Comparison of ENCODE assay signal across 1 cellular context in the genomic region with DNA sequence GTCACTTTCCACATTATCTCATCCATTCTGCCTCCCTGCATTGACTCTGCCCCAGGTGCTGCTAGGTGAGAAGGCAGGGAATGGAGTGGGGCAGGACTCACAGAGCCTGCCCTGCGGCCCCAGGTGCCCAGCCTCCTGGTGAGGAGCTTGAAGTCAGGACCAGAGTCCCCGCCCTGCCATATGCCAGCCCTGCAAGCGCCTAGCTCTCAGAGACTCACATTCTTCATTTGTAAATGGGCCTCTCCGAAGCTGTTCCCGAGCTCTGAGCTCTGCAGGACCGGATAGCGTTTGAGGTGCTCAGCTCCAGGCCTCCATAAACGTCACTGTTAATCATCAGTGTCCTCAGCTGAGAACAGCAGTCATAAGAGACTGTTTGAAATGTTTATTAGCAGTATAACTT.
TF ChIP-seq lines count a peak whose summit lies in the region.

No MANE protein-coding gene starts in this region.

TF ChIP-seq in WTC11, 78 proteins besides CTCF, POLR2A, EP300 and RAD21:
- TF ChIP-seq, protein P1, sequence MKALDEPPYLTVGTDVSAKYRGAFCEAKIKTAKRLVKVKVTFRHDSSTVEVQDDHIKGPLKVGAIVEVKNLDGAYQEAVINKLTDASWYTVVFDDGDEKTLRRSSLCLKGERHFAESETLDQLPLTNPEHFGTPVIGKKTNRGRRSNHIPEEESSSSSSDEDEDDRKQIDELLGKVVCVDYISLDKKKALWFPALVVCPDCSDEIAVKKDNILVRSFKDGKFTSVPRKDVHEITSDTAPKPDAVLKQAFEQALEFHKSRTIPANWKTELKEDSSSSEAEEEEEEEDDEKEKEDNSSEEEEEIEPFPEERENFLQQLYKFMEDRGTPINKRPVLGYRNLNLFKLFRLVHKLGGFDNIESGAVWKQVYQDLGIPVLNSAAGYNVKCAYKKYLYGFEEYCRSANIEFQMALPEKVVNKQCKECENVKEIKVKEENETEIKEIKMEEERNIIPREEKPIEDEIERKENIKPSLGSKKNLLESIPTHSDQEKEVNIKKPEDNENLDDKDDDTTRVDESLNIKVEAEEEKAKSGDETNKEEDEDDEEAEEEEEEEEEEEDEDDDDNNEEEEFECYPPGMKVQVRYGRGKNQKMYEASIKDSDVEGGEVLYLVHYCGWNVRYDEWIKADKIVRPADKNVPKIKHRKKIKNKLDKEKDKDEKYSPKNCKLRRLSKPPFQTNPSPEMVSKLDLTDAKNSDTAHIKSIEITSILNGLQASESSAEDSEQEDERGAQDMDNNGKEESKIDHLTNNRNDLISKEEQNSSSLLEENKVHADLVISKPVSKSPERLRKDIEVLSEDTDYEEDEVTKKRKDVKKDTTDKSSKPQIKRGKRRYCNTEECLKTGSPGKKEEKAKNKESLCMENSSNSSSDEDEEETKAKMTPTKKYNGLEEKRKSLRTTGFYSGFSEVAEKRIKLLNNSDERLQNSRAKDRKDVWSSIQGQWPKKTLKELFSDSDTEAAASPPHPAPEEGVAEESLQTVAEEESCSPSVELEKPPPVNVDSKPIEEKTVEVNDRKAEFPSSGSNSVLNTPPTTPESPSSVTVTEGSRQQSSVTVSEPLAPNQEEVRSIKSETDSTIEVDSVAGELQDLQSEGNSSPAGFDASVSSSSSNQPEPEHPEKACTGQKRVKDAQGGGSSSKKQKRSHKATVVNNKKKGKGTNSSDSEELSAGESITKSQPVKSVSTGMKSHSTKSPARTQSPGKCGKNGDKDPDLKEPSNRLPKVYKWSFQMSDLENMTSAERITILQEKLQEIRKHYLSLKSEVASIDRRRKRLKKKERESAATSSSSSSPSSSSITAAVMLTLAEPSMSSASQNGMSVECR (CRISPR knock-in tag; IDR thresholded peaks at IDR 0.05; ENCODE audit: borderline replicate concordance) = no peak
- no peak for TF ChIP-seq NR2C2 (CRISPR knock-in tag; IDR thresholded peaks at IDR 0.05)
- TF ChIP-seq JUN (CRISPR knock-in tag; IDR thresholded peaks at IDR 0.05) = no peak
- TF ChIP-seq TEAD1 (CRISPR knock-in tag; IDR thresholded peaks at IDR 0.05) = no peak
- TF ChIP-seq ZNF396 (CRISPR knock-in tag; IDR thresholded peaks at IDR 0.05; ENCODE audit: borderline replicate concordance) = no peak
- TF ChIP-seq, protein P2, sequence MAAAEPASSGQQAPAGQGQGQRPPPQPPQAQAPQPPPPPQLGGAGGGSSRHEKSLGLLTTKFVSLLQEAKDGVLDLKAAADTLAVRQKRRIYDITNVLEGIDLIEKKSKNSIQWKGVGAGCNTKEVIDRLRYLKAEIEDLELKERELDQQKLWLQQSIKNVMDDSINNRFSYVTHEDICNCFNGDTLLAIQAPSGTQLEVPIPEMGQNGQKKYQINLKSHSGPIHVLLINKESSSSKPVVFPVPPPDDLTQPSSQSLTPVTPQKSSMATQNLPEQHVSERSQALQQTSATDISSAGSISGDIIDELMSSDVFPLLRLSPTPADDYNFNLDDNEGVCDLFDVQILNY (CRISPR knock-in tag; IDR thresholded peaks at IDR 0.05) = no peak
TF ChIP-seq in WTC11: peak in this region for 0.
